Comparison of ENCODE assay signal across 8 cellular contexts in the genomic region with DNA sequence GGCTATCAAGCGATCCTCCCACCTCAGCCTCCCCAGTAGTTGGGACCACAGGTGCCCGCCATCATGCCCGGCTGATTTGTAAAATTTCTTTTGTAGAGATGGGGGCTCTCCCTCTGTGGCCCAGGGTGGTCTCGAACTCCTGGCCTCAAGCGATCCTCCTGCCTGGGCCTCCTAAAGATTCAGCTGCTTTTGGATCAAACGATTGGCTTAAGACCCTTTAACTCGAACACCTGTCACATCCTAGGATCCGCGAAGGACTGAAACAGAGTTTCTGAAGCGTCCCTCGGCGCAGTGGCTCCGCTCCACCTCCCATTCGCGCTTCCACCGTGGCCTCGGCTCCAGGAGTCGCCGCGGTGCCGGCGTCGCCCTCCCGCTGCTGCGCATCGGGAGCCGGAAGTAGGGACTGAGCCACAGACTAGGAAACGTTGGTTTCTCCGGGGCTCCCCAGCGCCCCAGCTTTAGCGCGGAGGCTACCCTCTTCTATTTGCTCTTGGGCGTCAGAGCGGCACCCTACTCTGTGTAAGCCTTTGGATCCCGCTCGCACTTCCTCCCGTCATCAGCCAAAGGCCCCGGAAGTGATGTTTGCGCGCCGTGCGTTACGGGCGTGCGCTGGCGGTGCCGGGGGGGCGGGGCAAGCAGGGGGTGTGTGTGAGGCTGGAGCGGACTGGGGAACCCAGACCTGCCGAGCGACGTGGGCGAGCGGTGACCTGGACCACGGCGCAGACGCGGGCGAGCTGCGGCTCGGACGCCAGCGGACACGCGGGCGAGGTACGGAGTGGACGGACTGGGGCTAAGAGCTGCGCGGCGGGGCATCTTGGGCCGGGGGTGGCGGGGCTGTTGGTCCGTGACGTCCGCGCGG.
DNase-seq lines count a peak whose midpoint lies in the region; ATAC-seq lines count a peak whose summit lies in the region.

No MANE protein-coding gene starts in this region.

- DNase-seq in AG08396 (ENCODE audit: low spot score) (peak; percentile 95), NCI-H226 (peak; percentile 95), islet precursor cell (peak; percentile 97)
- DNase-seq in activated CD4-positive, CD25-positive, alpha-beta regulatory T cell (lab: John Stamatoyannopoulos, UW), result peak; percentile 82 to 96 (median 93)
- DNase-seq in central memory CD4-positive, alpha-beta T cell, result peak; percentile 94
- peak; percentile 98 for DNase-seq in stimulated activated CD4-positive, alpha-beta T cell treated with anti-CD3 and anti-CD28 coated beads, Interleukin-12 subunit alpha, Interleukin-12 subunit beta, amount 100 ng/mL, for 4 hours

- ATAC-seq in GM19023 (IDR thresholded peaks at IDR 0.05; ENCODE audit: unreplicated experiment), result peak; percentile 96
- ATAC-seq in HG03196 (IDR thresholded peaks at IDR 0.05; ENCODE audit: unreplicated experiment), result peak; percentile 91

Comparison
In these comparisons a context has a peak if more than half of its experiments do, and no peak if none do; other contexts are left out.
1. Peak in every context shown above with its lines: DNase-seq and ATAC-seq.